In genomic region chr14:98234208-98234607, GRCh38 we compare ENCODE assay signal across 1 cellular context.
TF ChIP-seq lines count a peak whose summit lies in the region.

No MANE protein-coding gene starts in this region.

TF ChIP-seq in GM12878, 131 proteins besides CTCF, POLR2A, EP300 and RAD21 (continued from another document):
- 0 out of 4 replicates have a peak, but pooled peaks of 1 of the 2 experiments have one; percentile 12 for TF ChIP-seq IKZF2 (IDR thresholded peaks at IDR 0.05)
- no peak for TF ChIP-seq NBN (IDR thresholded peaks at IDR 0.05)
- TF ChIP-seq ZNF384 (IDR thresholded peaks at IDR 0.05; ENCODE audit: borderline replicate concordance, low read depth, low read length), result no peak
- peak; percentile 75; the same call in 1 of the 2 replicates for TF ChIP-seq NFIC (IDR thresholded peaks at IDR 0.05; ENCODE audit: low read depth, low read length)
- peak; percentile 89 for TF ChIP-seq JUNB (IDR thresholded peaks at IDR 0.05)
- TF ChIP-seq FOXM1 (IDR thresholded peaks at IDR 0.05; ENCODE audit: low read depth, low read length), result no peak
- peak; percentile 49; the same call in 1 of the 2 replicates for TF ChIP-seq RUNX3 (IDR thresholded peaks at IDR 0.05; ENCODE audit: low read length)
- TF ChIP-seq BCL3 (IDR thresholded peaks at IDR 0.05; ENCODE audit: borderline replicate concordance, insufficient read depth, low read depth, low read length, poor library complexity, severe bottlenecking), result peak; percentile 42
- TF ChIP-seq LARP7 (IDR thresholded peaks at IDR 0.05), result no peak
- no peak for TF ChIP-seq ATF2 (IDR thresholded peaks at IDR 0.05; ENCODE audit: low read length)
- TF ChIP-seq, protein P1, sequence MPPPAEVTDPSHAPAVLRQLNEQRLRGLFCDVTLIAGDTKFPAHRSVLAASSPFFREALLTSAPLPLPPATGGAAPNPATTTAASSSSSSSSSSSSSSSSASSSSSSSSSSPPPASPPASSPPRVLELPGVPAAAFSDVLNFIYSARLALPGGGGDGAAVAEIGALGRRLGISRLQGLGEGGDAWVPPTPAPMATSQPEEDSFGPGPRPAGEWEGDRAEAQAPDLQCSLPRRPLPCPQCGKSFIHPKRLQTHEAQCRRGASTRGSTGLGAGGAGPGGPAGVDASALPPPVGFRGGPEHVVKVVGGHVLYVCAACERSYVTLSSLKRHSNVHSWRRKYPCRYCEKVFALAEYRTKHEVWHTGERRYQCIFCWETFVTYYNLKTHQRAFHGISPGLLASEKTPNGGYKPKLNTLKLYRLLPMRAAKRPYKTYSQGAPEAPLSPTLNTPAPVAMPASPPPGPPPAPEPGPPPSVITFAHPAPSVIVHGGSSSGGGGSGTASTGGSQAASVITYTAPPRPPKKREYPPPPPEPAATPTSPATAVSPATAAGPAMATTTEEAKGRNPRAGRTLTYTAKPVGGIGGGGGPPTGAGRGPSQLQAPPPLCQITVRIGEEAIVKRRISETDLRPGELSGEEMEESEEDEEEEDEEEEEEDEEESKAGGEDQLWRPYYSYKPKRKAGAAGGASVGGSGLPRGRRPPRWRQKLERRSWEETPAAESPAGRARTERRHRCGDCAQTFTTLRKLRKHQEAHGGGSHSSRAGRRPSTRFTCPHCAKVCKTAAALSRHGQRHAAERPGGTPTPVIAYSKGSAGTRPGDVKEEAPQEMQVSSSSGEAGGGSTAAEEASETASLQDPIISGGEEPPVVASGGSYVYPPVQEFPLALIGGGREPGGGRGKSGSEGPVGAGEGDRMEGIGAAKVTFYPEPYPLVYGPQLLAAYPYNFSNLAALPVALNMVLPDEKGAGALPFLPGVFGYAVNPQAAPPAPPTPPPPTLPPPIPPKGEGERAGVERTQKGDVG (CRISPR knock-in tag; IDR thresholded peaks at IDR 0.05), result no peak
- TF ChIP-seq EED (IDR thresholded peaks at IDR 0.05; ENCODE audit: low read depth), result peak; percentile 43; the same call in 1 of the 2 replicates
- TF ChIP-seq ZBED1 (IDR thresholded peaks at IDR 0.05; ENCODE audit: borderline replicate concordance), result peak; percentile 74; the same call in 1 of the 2 replicates
- TF ChIP-seq POLR2AphosphoS2 (IDR thresholded peaks at IDR 0.05; ENCODE audit: low read depth, low read length), result no peak
- no peak for TF ChIP-seq CBX5 (IDR thresholded peaks at IDR 0.05; ENCODE audit: low read depth)
- TF ChIP-seq CBFB (IDR thresholded peaks at IDR 0.05; ENCODE audit: low read depth), result no peak
- no peak for TF ChIP-seq SP1 (IDR thresholded peaks at IDR 0.05; ENCODE audit: low read depth, low read length)
- TF ChIP-seq PML (IDR thresholded peaks at IDR 0.05; ENCODE audit: low read length), result no peak
- peak; percentile 30; the same call in 1 of the 2 replicates for TF ChIP-seq ATF7 (IDR thresholded peaks at IDR 0.05; ENCODE audit: low read depth)
- TF ChIP-seq ZNF24 (IDR thresholded peaks at IDR 0.05), result peak; percentile 16; the same call in 1 of the 2 replicates
- no peak for TF ChIP-seq SMAD5 (IDR thresholded peaks at IDR 0.05; ENCODE audit: low read depth)
- peak; percentile 87 to 92; a peak in 3 of 4 replicates for TF ChIP-seq BHLHE40 (IDR thresholded peaks at IDR 0.05; ENCODE audit: borderline replicate concordance in 1 of 2, low read depth in 2 of 2, low read length in 1 of 2)
- no peak for TF ChIP-seq NKRF (conservative IDR thresholded peaks at IDR 0.05)
- TF ChIP-seq ZNF274 (IDR thresholded peaks at IDR 0.05; ENCODE audit: insufficient read depth, insufficient read length), result no peak
TF ChIP-seq in GM12878: peak in this region for 12.
